ENCODE assay signal across 2 cellular contexts in genomic region chr3:180135101-180135500, GRCh38.
TF ChIP-seq lines count a peak whose summit lies in the region.

No MANE protein-coding gene starts in this region.

TF ChIP-seq in GM23338, 12 proteins besides CTCF, POLR2A, EP300 and RAD21 (continued from another document):
- TF ChIP-seq ZNF462 (CRISPR knock-in tag; IDR thresholded peaks at IDR 0.05) (no peak), EZH2 (IDR thresholded peaks at IDR 0.05; ENCODE audit: low read depth, unreplicated experiment) (no peak), NANOG (IDR thresholded peaks at IDR 0.05; ENCODE audit: borderline replicate concordance) (no peak), ETS1 (IDR thresholded peaks at IDR 0.05) (no peak), ZNF331 (CRISPR knock-in tag; IDR thresholded peaks at IDR 0.05; ENCODE audit: low read depth) (no peak), EZH2phosphoT487 (IDR thresholded peaks at IDR 0.05; ENCODE audit: unreplicated experiment) (no peak), ZNF114 (CRISPR knock-in tag; IDR thresholded peaks at IDR 0.05) (no peak), POLR2AphosphoS5 (IDR thresholded peaks at IDR 0.05; ENCODE audit: low read depth) (no peak), REST (IDR thresholded peaks at IDR 0.05; ENCODE audit: unreplicated experiment) (no peak), CREB1 (CRISPR knock-in tag; IDR thresholded peaks at IDR 0.05; ENCODE audit: low read depth) (no peak), STAT1 (IDR thresholded peaks at IDR 0.05; ENCODE audit: unreplicated experiment) (no peak)

TF ChIP-seq in WTC11, 78 proteins besides CTCF, POLR2A, EP300 and RAD21 (continued from another document):
- TF ChIP-seq AFF4 (CRISPR knock-in tag; IDR thresholded peaks at IDR 0.05; ENCODE audit: borderline replicate concordance) (no peak), ZBTB21 (CRISPR knock-in tag; IDR thresholded peaks at IDR 0.05; ENCODE audit: borderline replicate concordance) (no peak), MLX (CRISPR knock-in tag; IDR thresholded peaks at IDR 0.05) (no peak), JUN (CRISPR knock-in tag; IDR thresholded peaks at IDR 0.05) (no peak), ZNF281 (CRISPR knock-in tag; IDR thresholded peaks at IDR 0.05) (no peak), SOX15 (CRISPR knock-in tag; IDR thresholded peaks at IDR 0.05) (no peak), KAT7 (CRISPR knock-in tag; IDR thresholded peaks at IDR 0.05; ENCODE audit: borderline replicate concordance) (no peak), PREB (CRISPR knock-in tag; IDR thresholded peaks at IDR 0.05; ENCODE audit: borderline replicate concordance) (no peak), E2F1 (CRISPR knock-in tag; IDR thresholded peaks at IDR 0.05) (no peak), RELA (CRISPR knock-in tag; IDR thresholded peaks at IDR 0.05; ENCODE audit: borderline replicate concordance) (no peak)
